9 cellular contexts compared by ENCODE assay signal in the genomic region with DNA sequence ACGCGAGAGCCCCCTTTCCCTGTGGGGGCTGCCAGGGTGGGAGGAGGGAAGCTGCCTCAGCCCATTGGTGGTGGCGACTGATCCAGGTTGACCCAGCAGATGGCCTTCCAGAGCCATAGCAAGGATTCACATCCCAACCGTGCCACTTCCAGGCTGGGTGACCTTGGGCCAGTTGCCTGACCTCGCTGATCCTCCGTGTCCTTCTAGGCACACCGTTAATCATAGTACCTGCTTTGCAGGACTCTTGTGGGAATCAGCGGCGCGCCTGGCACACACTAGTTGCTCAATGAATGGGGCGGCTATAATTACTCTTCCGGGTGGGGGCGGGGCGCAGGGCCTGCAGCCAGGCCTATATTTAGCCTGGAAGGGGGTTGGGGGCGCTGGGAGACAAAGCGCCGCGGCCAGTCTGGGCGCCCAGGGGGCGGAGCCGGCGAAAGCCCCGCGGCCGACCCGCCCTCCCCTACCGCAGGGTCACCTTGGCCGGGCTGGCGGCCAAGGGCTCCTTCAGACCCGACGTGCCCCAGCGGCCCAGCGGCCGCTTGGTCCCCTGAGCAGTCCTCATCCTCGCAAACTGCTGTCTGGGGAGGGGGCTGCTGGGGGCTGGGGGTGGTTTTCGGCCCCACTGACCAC. TPM values are rescaled to one million over a fixed set of nuclear protein-coding genes. Genes with fewer than 3 reads are reported as not detected.
DNase-seq lines count a peak whose midpoint lies in the region; ATAC-seq and TF ChIP-seq lines count a peak whose summit lies in the region.
"Had no signal": no experiment of that assay in that cellular context is flagged by ENCODE, and none has a peak within 500 bp of the region (broad histone marks: within the 10 kb centered on the region; RNA-seq: fewer than 3 reads in every experiment).

No MANE protein-coding gene starts in this region.

- TF ChIP-seq CTCF in foreskin fibroblast (IDR thresholded peaks at IDR 0.05; ENCODE audit: low read depth, low read length) (no peak), neutrophil (IDR thresholded peaks at IDR 0.05) (no peak)

- peaks cover 10% of the 10 kb centered on the region for H3K27me3 Mint-ChIP-seq in activated CD4-positive, alpha-beta memory T cell treated with anti-CD3 and anti-CD28 coated beads for 36 hours

- DNase-seq in ELF-1 (ENCODE audit: low read depth, low spot score) (peak; percentile 85), M059J (ENCODE audit: low read depth) (peak; percentile 93), foreskin fibroblast (peak in 1 of 2 donors; percentile 65)
- DNase-seq in activated CD4-positive, alpha-beta memory T cell treated with anti-CD3 and anti-CD28 coated beads for 36 hours, result peak; percentile 52

- H3K27ac ChIP-seq in neutrophil, result no peak overlapping the region

- peaks cover 5% of the 10 kb centered on the region for H3K4me1 Mint-ChIP-seq in activated CD4-positive, alpha-beta memory T cell treated with anti-CD3 and anti-CD28 coated beads for 36 hours (ENCODE audit: low read depth)

- H3K27ac Mint-ChIP-seq in activated CD4-positive, alpha-beta memory T cell treated with anti-CD3 and anti-CD28 coated beads for 36 hours, result no peak overlapping the region

- H3K9me3 Mint-ChIP-seq in activated CD4-positive, alpha-beta memory T cell treated with anti-CD3 and anti-CD28 coated beads for 36 hours, result no peaks in the 10 kb centered on the region

- peaks cover 6 to 11% of the 10 kb centered on the region in 2 experiments for H3K4me1 ChIP-seq in neutrophil (ENCODE audit: control insufficient read depth in 1 of 2, insufficient read depth in 1 of 2, low read depth in 1 of 2, low read length in 1 of 2)

- peak overlapping the region; percentile 12 for H3K4me3 Mint-ChIP-seq in activated CD4-positive, alpha-beta memory T cell treated with anti-CD3 and anti-CD28 coated beads for 36 hours

- POLR2A ChIA-PET in activated CD4-positive, alpha-beta memory T cell treated with anti-CD3 and anti-CD28 coated beads for 36 hours (lab: Charles Lee), result no interaction called here

- peaks cover 28% of the 10 kb centered on the region for H3K27me3 ChIP-seq in neutrophil

- intact Hi-C loops in activated CD4-positive, alpha-beta memory T cell treated with anti-CD3 and anti-CD28 coated beads for 36 hours (cut with micrococcal nuclease), result no loop called here

- H3K4me3 ChIP-seq in foreskin fibroblast (ENCODE audit: low read depth in 1 of 2, low read length in 2 of 2) (peak overlapping the region; percentile 18 to 24), neutrophil (ENCODE audit: low read depth in 1 of 2, low read length in 1 of 2) (peak overlapping the region; percentile 56 to 61)

- H3K9me3 ChIP-seq in neutrophil, result no peaks in the 10 kb centered on the region

- no peaks in the 10 kb centered on the region for H3K36me3 Mint-ChIP-seq in activated CD4-positive, alpha-beta memory T cell treated with anti-CD3 and anti-CD28 coated beads for 36 hours

- CTCF ChIA-PET in activated CD4-positive, alpha-beta memory T cell treated with anti-CD3 and anti-CD28 coated beads for 36 hours (lab: Charles Lee), result interaction anchor here (1.4 to 2.1 kb wide), 2 partner anchors 43 to 221 kb away, joined by 3 to 8 read pairs; no protein-coding TSS in a partner anchor

- no peak for ATAC-seq in HG03135 (IDR thresholded peaks at IDR 0.05; ENCODE audit: unreplicated experiment)
- no peak for ATAC-seq in HG03378 (IDR thresholded peaks at IDR 0.05; ENCODE audit: unreplicated experiment)
- no peak for ATAC-seq in HG03469 (IDR thresholded peaks at IDR 0.05; ENCODE audit: unreplicated experiment)

- H3K36me3 ChIP-seq in neutrophil, result no peaks in the 10 kb centered on the region

RNA-seq across cellular contexts. Expression of a gene that starts 5.1 kb away (rescaled TPM):
- total RNA-seq in M059J (2014; rRNA removed; shearing (Covaris generic)), result 1.4 and 1.9 TPM in 2 replicates
- not detected for total RNA-seq in activated CD4-positive, alpha-beta memory T cell treated with anti-CD3 and anti-CD28 coated beads for 36 hours
- total RNA-seq: T-helper 1 cell treated with Interleukin-12 subunit alpha and Interleukin-12 subunit beta and Interleukin-4 antibody, amounts not matched to agents 30 ng/mL and 1 ng/mL, for 36 hours had no signal

RNA-seq across cellular contexts. Expression of a gene that starts 8.7 kb away (rescaled TPM):
- not detected in 2 replicates for total RNA-seq in M059J (2014; rRNA removed; shearing (Covaris generic))
- not detected for total RNA-seq in activated CD4-positive, alpha-beta memory T cell treated with anti-CD3 and anti-CD28 coated beads for 36 hours
- total RNA-seq: T-helper 1 cell treated with Interleukin-12 subunit alpha and Interleukin-12 subunit beta and Interleukin-4 antibody, amounts not matched to agents 30 ng/mL and 1 ng/mL, for 36 hours had no signal

RNA-seq across cellular contexts. Expression of a gene that starts 9.1 kb away (rescaled TPM):
- total RNA-seq in M059J (2014; rRNA removed; shearing (Covaris generic)), result 0.42 TPM in 1 of 2 replicates, not detected in the other
- total RNA-seq in activated CD4-positive, alpha-beta memory T cell treated with anti-CD3 and anti-CD28 coated beads for 36 hours, result not detected
- total RNA-seq: T-helper 1 cell treated with Interleukin-12 subunit alpha and Interleukin-12 subunit beta and Interleukin-4 antibody, amounts not matched to agents 30 ng/mL and 1 ng/mL, for 36 hours had no signal

RNA-seq across cellular contexts. Expression of a gene that starts 30.9 kb away (rescaled TPM):
- total RNA-seq in M059J (2014; rRNA removed; shearing (Covaris generic)), result 0.05 and 0.32 TPM in 2 replicates
- total RNA-seq in activated CD4-positive, alpha-beta memory T cell treated with anti-CD3 and anti-CD28 coated beads for 36 hours, result not detected
- total RNA-seq: T-helper 1 cell treated with Interleukin-12 subunit alpha and Interleukin-12 subunit beta and Interleukin-4 antibody, amounts not matched to agents 30 ng/mL and 1 ng/mL, for 36 hours had no signal

RNA-seq across cellular contexts. Expression of a gene that starts 36.8 kb away (rescaled TPM):
- total RNA-seq in M059J (2014; rRNA removed; shearing (Covaris generic)), result 26.6 and 37.6 TPM in 2 replicates
- 10 to 100 TPM; 52.7 to 58.8 TPM for total RNA-seq in activated CD4-positive, alpha-beta memory T cell treated with anti-CD3 and anti-CD28 coated beads for 36 hours
